ENCODE assay signal across 2 cellular contexts in genomic region chr3:53168175-53168923, GRCh38.
TF ChIP-seq lines count a peak whose summit lies in the region.

No MANE protein-coding gene starts in this region.

TF ChIP-seq in GM12878, 131 proteins besides CTCF, POLR2A, EP300 and RAD21:
- no peak for TF ChIP-seq FOXK2 (IDR thresholded peaks at IDR 0.05)
- no peak for TF ChIP-seq SUPT20H (IDR thresholded peaks at IDR 0.05; ENCODE audit: borderline replicate concordance, control insufficient read depth, low read depth, low read length)
- no peak for TF ChIP-seq ZBTB4 (CRISPR knock-in tag; IDR thresholded peaks at IDR 0.05)
- TF ChIP-seq POU2F2 (IDR thresholded peaks at IDR 0.05; ENCODE audit: borderline replicate concordance, low read depth, low read length), result no peak

TF ChIP-seq in SK-N-SH treated with all-trans-retinoic acid at 6 μM for 48 hours, 23 proteins besides CTCF, POLR2A, EP300 and RAD21:
- TF ChIP-seq ARNTL (CRISPR knock-in tag; IDR thresholded peaks at IDR 0.05; ENCODE audit: borderline replicate concordance, low read depth) (no peak), ISL1 (CRISPR knock-in tag; IDR thresholded peaks at IDR 0.05) (no peak), ZC3H10 (CRISPR knock-in tag; IDR thresholded peaks at IDR 0.05) (no peak), RARB (CRISPR knock-in tag; IDR thresholded peaks at IDR 0.05) (no peak), PATZ1 (CRISPR knock-in tag; IDR thresholded peaks at IDR 0.05; ENCODE audit: borderline replicate concordance) (no peak), TOX (CRISPR knock-in tag; IDR thresholded peaks at IDR 0.05; ENCODE audit: borderline replicate concordance) (no peak), CSRNP3 (CRISPR knock-in tag; IDR thresholded peaks at IDR 0.05) (no peak), TSHZ2 (CRISPR knock-in tag; IDR thresholded peaks at IDR 0.05) (no peak), CREB5 (CRISPR knock-in tag; IDR thresholded peaks at IDR 0.05; ENCODE audit: low read depth) (no peak), POU6F1 (CRISPR knock-in tag; IDR thresholded peaks at IDR 0.05; ENCODE audit: borderline replicate concordance, low read depth) (no peak), ZNF70 (CRISPR knock-in tag; IDR thresholded peaks at IDR 0.05) (no peak), PPARA (CRISPR knock-in tag; IDR thresholded peaks at IDR 0.05; ENCODE audit: borderline replicate concordance) (no peak), ZFP30 (CRISPR knock-in tag; IDR thresholded peaks at IDR 0.05) (no peak), ZFP3 (CRISPR knock-in tag; IDR thresholded peaks at IDR 0.05) (no peak), SNAI2 (CRISPR knock-in tag; IDR thresholded peaks at IDR 0.05) (no peak), ZNF565 (CRISPR knock-in tag; conservative IDR thresholded peaks at IDR 0.05; ENCODE audit: low read depth) (no peak), OSR1 (CRISPR knock-in tag; IDR thresholded peaks at IDR 0.05) (no peak), ESRRG (CRISPR knock-in tag; IDR thresholded peaks at IDR 0.05) (no peak), BACH2 (CRISPR knock-in tag; IDR thresholded peaks at IDR 0.05; ENCODE audit: borderline replicate concordance) (no peak), TCF4 (CRISPR knock-in tag; IDR thresholded peaks at IDR 0.05; ENCODE audit: borderline replicate concordance) (no peak)
TF ChIP-seq in SK-N-SH treated with all-trans-retinoic acid at 6 μM for 48 hours: peak in this region for 0.
